8 cellular contexts compared by ENCODE assay signal in genomic region chr1:231806623-231807470, GRCh38.
A peak's percentile ranks its signal among the peaks of the same experiment; 100 is the strongest.
DNase-seq lines count a peak whose midpoint lies in the region; ATAC-seq, FAIRE-seq and TF ChIP-seq lines count a peak whose summit lies in the region.

No MANE protein-coding gene starts in this region.

- DNase-seq in DMS79 treated with DMSO at 0.1 percent for 48 hours (lab: John Stamatoyannopoulos, UW) (peak; percentile 56), HTR-8/SVneo (ENCODE audit: insufficient read length, low spot score) (peak; percentile 60), PC-3 (peak; percentile 78), MCF 10A (ENCODE audit: unreplicated experiment) (peak; percentile 92), kidney epithelial cell (ENCODE audit: low read depth) (no peak)
- DNase-seq in stimulated activated CD8-positive, alpha-beta memory T cell treated with anti-CD3 and anti-CD28 coated beads, Interleukin-4, amount 100 ng/mL, for 48 hours, result peak; percentile 62

- H3K4me3 Mint-ChIP-seq in MCF 10A (ENCODE audit: unreplicated experiment), result no peak overlapping the region

- no peaks in the 10 kb centered on the region for H3K36me3 Mint-ChIP-seq in MCF 10A (ENCODE audit: insufficient read depth, unreplicated experiment)

- H3K36me3 ChIP-seq in PC-3 (ENCODE audit: low read depth, low read length) (no peaks in the 10 kb centered on the region), kidney epithelial cell (ENCODE audit: control insufficient read depth, insufficient read depth, low read length) (no peaks in the 10 kb centered on the region)

- H3K9me2 ChIP-seq in PC-3 (replicated peaks; ENCODE audit: low read length), result no peaks in the 10 kb centered on the region

- peak overlapping the region; percentile 65 for H3K27ac Mint-ChIP-seq in MCF 10A (ENCODE audit: low read depth, unreplicated experiment)

- intact Hi-C loops in PC-3 (cut with micrococcal nuclease) (no loop called here), MCF 10A (cut with micrococcal nuclease) (loop anchor here (1.0 kb wide), 1 partner anchor 50 kb away; no protein-coding TSS in a partner anchor)

- no peak overlapping the region for H3K4me3 ChIP-seq in PC-3 (ENCODE audit: low read length)
- no peak overlapping the region for H3K4me3 ChIP-seq in kidney epithelial cell (ENCODE audit: low read depth, low read length)

- no peaks in the 10 kb centered on the region for H4K20me1 ChIP-seq in PC-3 (ENCODE audit: low read length)

- BruUV-seq in PC-3 (replicated peaks; lab: Mats Ljungman, UMichigan), result no TSS peak
- BruUV-seq in MCF 10A (replicated peaks; lab: Mats Ljungman, UMichigan), result no TSS peak

- H3K27ac ChIP-seq in PC-3 (ENCODE audit: low read length), result no peak overlapping the region

- no peak overlapping the region for H3K4me2 ChIP-seq in PC-3 (ENCODE audit: low read length)

- H3K9ac ChIP-seq in PC-3 (ENCODE audit: low read length), result no peak overlapping the region

- H2AFZ ChIP-seq in PC-3 (ENCODE audit: low read length), result no peak overlapping the region

- no peaks in the 10 kb centered on the region for H3K79me2 ChIP-seq in PC-3 (ENCODE audit: low read length)

- no peaks in the 10 kb centered on the region for H3F3A ChIP-seq in PC-3 (ENCODE audit: low read length, unreplicated experiment)

- TF ChIP-seq CTCF in PC-3 (conservative IDR thresholded peaks at IDR 0.05; ENCODE audit: low read depth, low read length) (peak; percentile 79), MCF 10A (IDR thresholded peaks at IDR 0.05; ENCODE audit: unreplicated experiment) (peak; percentile 64), kidney epithelial cell (IDR thresholded peaks at IDR 0.05; ENCODE audit: insufficient read depth, low read length, poor library complexity, severe bottlenecking) (peak; percentile 51)

- H3K9me3 ChIP-seq in PC-3 (ENCODE audit: low read length), result no peaks in the 10 kb centered on the region

- CTCF ChIA-PET in PC-3 (lab: Charles Lee) (no interaction called here), MCF 10A (lab: Yijun Ruan, JAX) (interaction anchor here (0.7 to 2.3 kb wide), 10 partner anchors 10 to 126 kb away, joined by 3 to 13 read pairs (median 4); no protein-coding TSS in a partner anchor)

- peaks cover 8% of the 10 kb centered on the region for H3K9me3 Mint-ChIP-seq in MCF 10A (ENCODE audit: unreplicated experiment)

- H3K27me3 ChIP-seq in PC-3 (ENCODE audit: low read length) (no peaks in the 10 kb centered on the region), kidney epithelial cell (ENCODE audit: control insufficient read depth, insufficient read depth, low read length) (no peaks in the 10 kb centered on the region)

- ATAC-seq in GM21360 (IDR thresholded peaks at IDR 0.05; ENCODE audit: unreplicated experiment) (peak; percentile 90), PC-3 (peak; percentile 53), GM18870 (IDR thresholded peaks at IDR 0.05; ENCODE audit: unreplicated experiment) (no peak)

- peak; percentile 74 for FAIRE-seq in HTR-8/SVneo (lab: Jason Lieb, UNC)

- H3K27me3 Mint-ChIP-seq in MCF 10A (ENCODE audit: insufficient read depth, unreplicated experiment), result no peaks in the 10 kb centered on the region

- H3K4me1 ChIP-seq in PC-3 (ENCODE audit: insufficient read depth, low read length), result peaks cover 19% of the 10 kb centered on the region

- H3K4me1 Mint-ChIP-seq in MCF 10A (ENCODE audit: insufficient read depth, unreplicated experiment), result peaks cover 31% of the 10 kb centered on the region

- POLR2A ChIA-PET in PC-3 (lab: Charles Lee; ENCODE audit: unreplicated experiment) (interaction anchor here (0.7 kb wide), 1 partner anchor 181 kb away, joined by 6 read pairs; no protein-coding TSS in a partner anchor), MCF 10A (lab: Yijun Ruan, JAX) (interaction anchor here (0.9 to 1.1 kb wide), 3 partner anchors 9 to 61 kb away, joined by 3 read pairs; no protein-coding TSS in a partner anchor)
